ENCODE assay signal across 8 cellular contexts in genomic region chr9:2469681-2470141, GRCh38.
DNase-seq lines count a peak whose midpoint lies in the region; ATAC-seq lines count a peak whose summit lies in the region.

No MANE protein-coding gene starts in this region.

- no peak overlapping the region for H3K27ac ChIP-seq in mesendoderm (ENCODE audit: low read depth, low read length)

- H3K9me3 ChIP-seq in MG63, result no peaks in the 10 kb centered on the region

- no peak overlapping the region for H2BK120ac ChIP-seq in mesendoderm (ENCODE audit: low read depth, low read length)

- H2AK5ac ChIP-seq in mesendoderm (ENCODE audit: low read length), result no peak overlapping the region

- no peaks in the 10 kb centered on the region for H3K79me1 ChIP-seq in mesendoderm (ENCODE audit: low read length)

- no peaks in the 10 kb centered on the region for H3K9me3 Mint-ChIP-seq in activated CD8-positive, alpha-beta T cell treated with anti-CD3 and anti-CD28 coated beads, Interleukin-2, amount 10 ng/mL, durations not matched to agents 7 days and 5 days (ENCODE audit: insufficient read depth)

- no peak overlapping the region for H4K5ac ChIP-seq in mesendoderm (ENCODE audit: low read length)

- H3K27me3 Mint-ChIP-seq in activated CD8-positive, alpha-beta T cell treated with anti-CD3 and anti-CD28 coated beads, Interleukin-2, amount 10 ng/mL, durations not matched to agents 7 days and 5 days (ENCODE audit: low read depth), result no peaks in the 10 kb centered on the region

- H2BK5ac ChIP-seq in mesendoderm (ENCODE audit: low read length), result no peak overlapping the region

- POLR2A ChIA-PET in activated CD8-positive, alpha-beta T cell treated with anti-CD3 and anti-CD28 coated beads, Interleukin-2, amount 10 ng/mL, durations not matched to agents 7 days and 5 days (lab: Charles Lee), result no interaction called here

- DNase-seq in Daoy (ENCODE audit: low read depth) (peak; percentile 58), mesendoderm (peak; percentile 67), MG63 (no peak)
- peak; percentile 26 for DNase-seq in activated CD8-positive, alpha-beta T cell treated with anti-CD3 and anti-CD28 coated beads, Interleukin-2, amount 10 ng/mL, durations not matched to agents 7 days and 5 days
- DNase-seq in activated effector memory CD4-positive, alpha-beta T cell treated with anti-CD3 and anti-CD28 coated beads, Interleukin-2, amount 50 U/mL, for 16 hours, result no peak

- H3K36me3 Mint-ChIP-seq in activated CD8-positive, alpha-beta T cell treated with anti-CD3 and anti-CD28 coated beads, Interleukin-2, amount 10 ng/mL, durations not matched to agents 7 days and 5 days (ENCODE audit: low read depth), result no peaks in the 10 kb centered on the region

- H3K27me3 ChIP-seq in mesendoderm (ENCODE audit: insufficient read depth, low read length, poor library complexity) (no peaks in the 10 kb centered on the region), MG63 (no peaks in the 10 kb centered on the region)

- H3K36me3 ChIP-seq in mesendoderm (ENCODE audit: control insufficient read depth, insufficient read depth, low read length) (no peaks in the 10 kb centered on the region), MG63 (no peaks in the 10 kb centered on the region)

- ATAC-seq in HG02610 (IDR thresholded peaks at IDR 0.05; ENCODE audit: unreplicated experiment) (peak; percentile 27), GM19397 (IDR thresholded peaks at IDR 0.05; ENCODE audit: unreplicated experiment) (no peak), GM18498 (IDR thresholded peaks at IDR 0.05; ENCODE audit: unreplicated experiment) (no peak)
- no peak for ATAC-seq in activated CD8-positive, alpha-beta T cell treated with anti-CD3 and anti-CD28 coated beads, Interleukin-2, amount 10 ng/mL, durations not matched to agents 7 days and 5 days

- H3K23ac ChIP-seq in mesendoderm (ENCODE audit: low read length), result no peak overlapping the region

- no CpG with 5 or more reads among the region's 6 CpGs for WGBS in mesendoderm (ENCODE audit: extremely low coverage, insufficient coverage, low lambda C conversion rate)

- H3K4me2 ChIP-seq in mesendoderm (ENCODE audit: low read length), result no peak overlapping the region

- H2BK15ac ChIP-seq in mesendoderm (replicated peaks; ENCODE audit: low read depth), result no peak overlapping the region

- H4K8ac ChIP-seq in mesendoderm (ENCODE audit: low read depth, low read length), result no peak overlapping the region

- CTCF ChIA-PET in activated CD8-positive, alpha-beta T cell treated with anti-CD3 and anti-CD28 coated beads, Interleukin-2, amount 10 ng/mL, durations not matched to agents 7 days and 5 days (lab: Charles Lee), result interaction anchor here (1.2 kb wide), 1 partner anchor 8 kb away, joined by 3 read pairs; no protein-coding TSS in a partner anchor

- H3K18ac ChIP-seq in mesendoderm (ENCODE audit: low read length), result peak overlapping the region; percentile 18

- no peak overlapping the region for H3K56ac ChIP-seq in mesendoderm (ENCODE audit: low read length)

- H3K4me3 ChIP-seq in mesendoderm (ENCODE audit: low read length), result no peak overlapping the region
- H3K4me3 ChIP-seq in MG63, result no peak overlapping the region

- H3K4me3 Mint-ChIP-seq in activated CD8-positive, alpha-beta T cell treated with anti-CD3 and anti-CD28 coated beads, Interleukin-2, amount 10 ng/mL, durations not matched to agents 7 days and 5 days, result no peak overlapping the region

- no peak overlapping the region for H3K9ac ChIP-seq in mesendoderm (ENCODE audit: low read length)

- no peaks in the 10 kb centered on the region for H3K4me1 Mint-ChIP-seq in activated CD8-positive, alpha-beta T cell treated with anti-CD3 and anti-CD28 coated beads, Interleukin-2, amount 10 ng/mL, durations not matched to agents 7 days and 5 days (ENCODE audit: low read depth)

- no peaks in the 10 kb centered on the region for H3K4me1 ChIP-seq in mesendoderm (ENCODE audit: control insufficient read depth, low read depth, low read length)

- H3K4ac ChIP-seq in mesendoderm (ENCODE audit: low read depth, low read length), result peak overlapping the region; percentile 87

- H3K27ac Mint-ChIP-seq in activated CD8-positive, alpha-beta T cell treated with anti-CD3 and anti-CD28 coated beads, Interleukin-2, amount 10 ng/mL, durations not matched to agents 7 days and 5 days, result no peak overlapping the region

- H3K79me2 ChIP-seq in mesendoderm (ENCODE audit: control insufficient read depth, insufficient read depth, low read length), result no peaks in the 10 kb centered on the region

Comparison
In these comparisons a context has a peak if more than half of its experiments do, and no peak if none do; other contexts are left out.
1. DNase-seq: peak in Daoy (single experiment), activated CD8-positive, alpha-beta T cell treated with anti-CD3 and anti-CD28 coated beads, Interleukin-2, amount 10 ng/mL, durations not matched to agents 7 days and 5 days (single experiment) and mesendoderm (single experiment); none in activated effector memory CD4-positive, alpha-beta T cell treated with anti-CD3 and anti-CD28 coated beads, Interleukin-2, amount 50 U/mL, for 16 hours (single experiment) and MG63 (single experiment).